ENCODE assay signal across 10 cellular contexts in the genomic region with DNA sequence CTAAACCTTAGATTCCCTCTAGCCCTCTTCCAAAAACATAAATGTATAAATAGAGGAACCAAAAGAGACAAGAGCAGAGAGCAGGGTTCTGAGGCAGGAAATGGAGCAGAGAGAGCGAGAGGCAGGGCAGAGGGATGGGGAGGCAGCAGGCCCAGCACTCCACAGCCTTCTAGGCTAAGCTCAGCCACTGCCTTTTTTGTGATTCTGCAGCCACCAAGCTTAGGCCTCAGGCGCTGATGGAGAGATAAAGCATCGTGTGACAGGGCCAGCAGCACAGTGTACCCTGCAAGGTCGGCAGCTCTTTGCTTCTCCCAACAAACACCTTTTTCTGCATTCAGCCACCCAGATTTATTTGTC. TPM values are rescaled to one million over a fixed set of nuclear protein-coding genes. Genes with fewer than 3 reads are reported as not detected.
DNase-seq lines count a peak whose midpoint lies in the region; ATAC-seq and TF ChIP-seq lines count a peak whose summit lies in the region.
"Had no signal": no experiment of that assay in that cellular context is flagged by ENCODE, and none has a peak within 500 bp of the region (broad histone marks: within the 10 kb centered on the region; RNA-seq: fewer than 3 reads in every experiment).

No MANE protein-coding gene starts in this region.

- no peaks in the 10 kb centered on the region for H3K9me2 ChIP-seq in PC-9 (ENCODE audit: insufficient read depth)

- H3K4me2 ChIP-seq in PC-9: peak overlapping the region; percentile 24

- TF ChIP-seq POLR2A in heart left ventricle (IDR thresholded peaks at IDR 0.05): no peak
- TF ChIP-seq POLR2A in prostate gland (IDR thresholded peaks at IDR 0.05): no peak

- peaks cover 6% of the 10 kb centered on the region for H3F3A ChIP-seq in PC-9 (ENCODE audit: insufficient read depth, low read depth)

- no peaks in the 10 kb centered on the region for H3K36me3 ChIP-seq in CD4-positive, CD25-positive, alpha-beta regulatory T cell (ENCODE audit: control insufficient read depth, insufficient read depth, low read length)
- H3K36me3 ChIP-seq in PC-9 (ENCODE audit: low read depth) (no peaks in the 10 kb centered on the region), heart left ventricle (no peaks in the 10 kb centered on the region), prostate gland (no peaks in the 10 kb centered on the region)

- H3K27ac ChIP-seq in CD4-positive, CD25-positive, alpha-beta regulatory T cell (ENCODE audit: insufficient read depth, low read length, poor library complexity, severe bottlenecking): no peak overlapping the region
- H3K27ac ChIP-seq in PC-9 (no peak overlapping the region), heart left ventricle (peak overlapping the region in 11 of 12 donors; percentile 10 to 82 (median 63)), prostate gland (peak overlapping the region; percentile 62 to 75)

- intact Hi-C loops in PC-9 (cut with micrococcal nuclease; ENCODE audit: unreplicated experiment): no loop called here
- intact Hi-C loops in heart left ventricle (cut with DNase I): loop anchor here in 1 of 10 donors (5.0 kb wide), 1 partner anchor 77 kb away; no protein-coding TSS in a partner anchor
- intact Hi-C loops in prostate gland (cut with DNase I): no loop called here

- H3K9me3 Mint-ChIP-seq in CD4-positive, CD25-positive, alpha-beta regulatory T cell: no peaks in the 10 kb centered on the region

- no peak for ATAC-seq in CD4-positive, CD25-positive, alpha-beta regulatory T cell (ENCODE audit: low read depth in 2 of 2)
- peak; percentile 53 to 84 (median 77) for ATAC-seq in heart left ventricle
- ATAC-seq in GM19023 (IDR thresholded peaks at IDR 0.05; ENCODE audit: unreplicated experiment): no peak

- H4K20me1 ChIP-seq in PC-9 (ENCODE audit: insufficient read depth): no peaks in the 10 kb centered on the region

- POLR2A ChIA-PET in PC-9 (lab: Charles Lee; ENCODE audit: unreplicated experiment): interaction anchor here (0.6 to 0.7 kb wide), 3 partner anchors 14 to 160 kb away, joined by 4 to 12 read pairs (median 11); no protein-coding TSS in a partner anchor

- no peak for TF ChIP-seq CTCF in PC-9 (conservative IDR thresholded peaks at IDR 0.05)
- TF ChIP-seq CTCF in heart left ventricle (IDR thresholded peaks at IDR 0.05): no peak
- no peak for TF ChIP-seq CTCF in prostate gland (IDR thresholded peaks at IDR 0.05)

- no peak overlapping the region for H2AFZ ChIP-seq in PC-9

- H3K27ac Mint-ChIP-seq in CD4-positive, CD25-positive, alpha-beta regulatory T cell: peak overlapping the region in 2 of 3 donors; percentile 20 to 52

- no TSS peak for BruUV-seq in PC-9 (replicated peaks; lab: Mats Ljungman, UMichigan)

- no peaks in the 10 kb centered on the region for H3K4me1 ChIP-seq in CD4-positive, CD25-positive, alpha-beta regulatory T cell (ENCODE audit: control insufficient read depth, insufficient read depth, low read length, poor library complexity, severe bottlenecking)
- H3K4me1 ChIP-seq in PC-9 (replicated peaks; ENCODE audit: insufficient read depth) (peaks cover 17% of the 10 kb centered on the region), heart left ventricle (peaks cover 0 to 22% (median 14%) of the 10 kb centered on the region in 12 donors), prostate gland (replicated peaks) (peaks cover 21% of the 10 kb centered on the region)

- no peak overlapping the region for H3K4me3 Mint-ChIP-seq in CD4-positive, CD25-positive, alpha-beta regulatory T cell

- no peaks in the 10 kb centered on the region for H3K36me3 Mint-ChIP-seq in CD4-positive, CD25-positive, alpha-beta regulatory T cell

- H3K9me3 ChIP-seq in CD4-positive, CD25-positive, alpha-beta regulatory T cell (ENCODE audit: control insufficient read depth in 2 of 2, low read length in 2 of 2): no peaks in the 10 kb centered on the region
- H3K9me3 ChIP-seq in PC-9 (ENCODE audit: insufficient read depth, low read depth): no peaks in the 10 kb centered on the region
- H3K9me3 ChIP-seq in heart left ventricle: no peaks in the 10 kb centered on the region
- H3K9me3 ChIP-seq in prostate gland: no peaks in the 10 kb centered on the region

- H3K27me3 Mint-ChIP-seq in CD4-positive, CD25-positive, alpha-beta regulatory T cell: peaks cover 44% of the 10 kb centered on the region

- 21 to 31% (median 29%) methylated on average over 4 of the region's 4 CpGs for WGBS in heart left ventricle, 4 donors
- WGBS in prostate gland: 7% methylated on average over 4 of the region's 4 CpGs

- CTCF ChIA-PET in PC-9 (lab: Charles Lee): interaction anchor here (0.8 kb wide), 1 partner anchor 248 kb away, joined by 4 read pairs; no protein-coding TSS in a partner anchor

- H3K79me2 ChIP-seq in PC-9 (ENCODE audit: low read depth): no peaks in the 10 kb centered on the region

- H3K4me3 ChIP-seq in CD4-positive, CD25-positive, alpha-beta regulatory T cell (ENCODE audit: low read depth, low read length): no peak overlapping the region
- H3K4me3 ChIP-seq in PC-9: no peak overlapping the region
- H3K4me3 ChIP-seq in heart left ventricle: no peak overlapping the region
- no peak overlapping the region for H3K4me3 ChIP-seq in prostate gland

- H3K4me1 Mint-ChIP-seq in CD4-positive, CD25-positive, alpha-beta regulatory T cell: peaks cover 0 to 4% (median 0%) of the 10 kb centered on the region in 4 donors

- DNase-seq in CD4-positive, CD25-positive, alpha-beta regulatory T cell: no peak
- DNase-seq in PC-9 (peak; percentile 69), heart left ventricle (no peak), prostate gland (ENCODE audit: low spot score) (peak; percentile 62), NCI-H146 treated with DMSO at 0.1 percent for 48 hours (lab: John Stamatoyannopoulos, UW; ENCODE audit: unreplicated experiment) (no peak), AG08395 (ENCODE audit: low spot score) (no peak)
- DNase-seq in activated CD4-positive, CD25-positive, alpha-beta regulatory T cell treated with anti-CD3 and anti-CD28 coated beads, Interleukin-2, amount 50 U/mL, for 72 hours: no peak
- DNase-seq: DMS79 had no signal

- H3K27me3 ChIP-seq in CD4-positive, CD25-positive, alpha-beta regulatory T cell (ENCODE audit: control insufficient read depth, insufficient read depth, low read length): peaks cover 13% of the 10 kb centered on the region
- H3K27me3 ChIP-seq in PC-9 (ENCODE audit: insufficient read depth, low read depth) (no peaks in the 10 kb centered on the region), heart left ventricle (no peaks in the 10 kb centered on the region), prostate gland (replicated peaks; ENCODE audit: insufficient read depth) (no peaks in the 10 kb centered on the region)

RNA-seq across cellular contexts. Expression of gene MAT2A, which starts 14.4 kb away (rescaled TPM):
- 137 TPM for total RNA-seq in CD4-positive, CD25-positive, alpha-beta regulatory T cell
- 100 to 1,000 TPM in 3 of 4 donors, 10 to 100 TPM in 1; 82.2 to 141 (median 108) TPM for polyA plus RNA-seq in CD4-positive, CD25-positive, alpha-beta regulatory T cell
- 169 and 206 TPM in 2 replicates for total RNA-seq in PC-9 (2021)
- total RNA-seq in heart left ventricle: 100 to 1,000 TPM in 7 of 9 donors, 10 to 100 TPM in 2; 66.0 to 218 (median 128) TPM
- 100 to 1,000 TPM in 1 of 2 donors, 10 to 100 TPM in 1; 72.3 to 131 TPM for polyA plus RNA-seq in heart left ventricle
- 100 to 1,000 TPM; 103 to 134 TPM for total RNA-seq in prostate gland

RNA-seq across cellular contexts. Expression of gene GGCX, which starts 36.7 kb away (rescaled TPM):
- total RNA-seq in CD4-positive, CD25-positive, alpha-beta regulatory T cell: 20.0 TPM
- 10 to 100 TPM; 16.7 to 28.1 (median 17.7) TPM for polyA plus RNA-seq in CD4-positive, CD25-positive, alpha-beta regulatory T cell
- 30.2 and 30.6 TPM in 2 replicates for total RNA-seq in PC-9 (2021)
- 10 to 100 TPM; 13.2 to 30.7 (median 20.8) TPM for total RNA-seq in heart left ventricle
- 10 to 100 TPM; 12.6 to 28.7 TPM for polyA plus RNA-seq in heart left ventricle
- total RNA-seq in prostate gland: 10 to 100 TPM; 17.8 to 52.7 TPM

RNA-seq across cellular contexts. Expression of gene VAMP8, which starts 52.8 kb away (rescaled TPM):
- 105 TPM for total RNA-seq in CD4-positive, CD25-positive, alpha-beta regulatory T cell
- 100 to 1,000 TPM; 393 to 484 (median 437) TPM for polyA plus RNA-seq in CD4-positive, CD25-positive, alpha-beta regulatory T cell
- 91.9 and 124 TPM in 2 replicates for total RNA-seq in PC-9 (2021)
- total RNA-seq in heart left ventricle: 100 to 1,000 TPM in 1 of 9 donors, 10 to 100 TPM in 4, 1 to 10 TPM in 4; 5.4 to 103 (median 10.1) TPM
- 10 to 100 TPM; 13.8 to 21.7 TPM for polyA plus RNA-seq in heart left ventricle
- 100 to 1,000 TPM in 1 of 2 donors, 10 to 100 TPM in 1; 44.4 to 108 TPM for total RNA-seq in prostate gland

RNA-seq across cellular contexts. Expression of gene VAMP5, which starts 59.7 kb away (rescaled TPM):
- 54.8 TPM for total RNA-seq in CD4-positive, CD25-positive, alpha-beta regulatory T cell
- 100 to 1,000 TPM; 155 to 215 (median 185) TPM for polyA plus RNA-seq in CD4-positive, CD25-positive, alpha-beta regulatory T cell
- total RNA-seq in PC-9 (2021) (7.2 and 7.4 TPM in 2 replicates), heart left ventricle (100 to 1,000 TPM in 1 of 9 donors, 10 to 100 TPM in 8; 21.0 to 186 (median 36.6) TPM), prostate gland (10 to 100 TPM in 1 of 2 donors, 1 to 10 TPM in 1; 8.4 to 27.0 TPM)
- 10 to 100 TPM; 65.4 to 81.9 TPM for polyA plus RNA-seq in heart left ventricle
- total RNA-seq: SK-MEL-5 had no signal

Comparison
In these comparisons a context has a peak if more than half of its experiments do, and no peak if none do; other contexts are left out.
1. ATAC-seq: peak in heart left ventricle (4 of 4); none in CD4-positive, CD25-positive, alpha-beta regulatory T cell (0 of 2) and GM19023 (single experiment).
2. DNase-seq: peak in PC-9 (2 of 2) and prostate gland (single experiment); none in CD4-positive, CD25-positive, alpha-beta regulatory T cell (0 of 3), heart left ventricle (0 of 5), NCI-H146 treated with DMSO at 0.1 percent for 48 hours (single experiment), activated CD4-positive, CD25-positive, alpha-beta regulatory T cell treated with anti-CD3 and anti-CD28 coated beads, Interleukin-2, amount 50 U/mL, for 72 hours (single experiment) and AG08395 (single experiment).
3. H3K27ac ChIP-seq: peak in heart left ventricle (11 of 12) and prostate gland (2 of 2); none in CD4-positive, CD25-positive, alpha-beta regulatory T cell (single experiment) and PC-9 (single experiment).